10 cellular contexts compared by ENCODE assay signal in genomic region chr7:47361746-47362215, GRCh38.
DNase-seq lines count a peak whose midpoint lies in the region; ATAC-seq and TF ChIP-seq lines count a peak whose summit lies in the region.
"Had no signal": no experiment of that assay in that cellular context is flagged by ENCODE, and none has a peak within 500 bp of the region (broad histone marks: within the 10 kb centered on the region; RNA-seq: fewer than 3 reads in every experiment).

No MANE protein-coding gene starts in this region.

- no CpG with 5 or more reads among the region's 4 CpGs for WGBS in H9 (ENCODE audit: extremely low coverage, insufficient read length, low lambda C conversion rate)

- H3K27me3 ChIP-seq in H9 (ENCODE audit: insufficient read depth, low read length), result no peaks in the 10 kb centered on the region
- H3K27me3 ChIP-seq: ovary had no signal

- H3K27me3 Mint-ChIP-seq in H9 (ENCODE audit: low read depth), result no peaks in the 10 kb centered on the region

- no peaks in the 10 kb centered on the region for H3K79me1 ChIP-seq in H9 (ENCODE audit: insufficient read depth, low read depth, low read length, poor library complexity, severe bottlenecking)

- no peak overlapping the region for H3K4me2 ChIP-seq in H9 (ENCODE audit: insufficient read depth, insufficient read length, low read length)

- H3K27ac Mint-ChIP-seq in H9, result no peak overlapping the region

- H4K5ac ChIP-seq in H9 (ENCODE audit: insufficient read length, low read depth, low read length), result no peak overlapping the region

- no peak overlapping the region for H2AFZ ChIP-seq in H9 (ENCODE audit: low read length)

- no peak overlapping the region for H3K23ac ChIP-seq in H9 (ENCODE audit: insufficient read length, low read depth, low read length)

- H3K9ac ChIP-seq in H9 (ENCODE audit: extremely low read depth, insufficient read length, low read length), result no peak overlapping the region

- H2AK5ac ChIP-seq in H9 (ENCODE audit: insufficient read length, low read length), result no peak overlapping the region

- no peak overlapping the region for H2BK5ac ChIP-seq in H9 (ENCODE audit: insufficient read length, low read length)

- H4K8ac ChIP-seq in H9 (replicated peaks; ENCODE audit: insufficient read length, low read depth, low read length), result no peak overlapping the region

- H2BK12ac ChIP-seq in H9 (ENCODE audit: insufficient read length, low read depth, low read length), result no peak overlapping the region

- in situ Hi-C loops in SK-MEL-5 (cut with HindIII; ENCODE audit: low pct_unique_long_range_greater_than_20kb, low sequenced_read_pairs), result no loop called here

- no peak overlapping the region for H3K14ac ChIP-seq in H9 (ENCODE audit: insufficient read depth, low read length)

- no peak overlapping the region for H3T11ph ChIP-seq in H9 (ENCODE audit: low read length)

- H3K4me1 Mint-ChIP-seq in H9, result no peaks in the 10 kb centered on the region; a peak in 1 of 4 replicates

- H3K79me2 ChIP-seq in H9 (ENCODE audit: insufficient read depth, low read length), result no peaks in the 10 kb centered on the region

- no peaks in the 10 kb centered on the region for H3K9me3 Mint-ChIP-seq in H9

- no peak overlapping the region for H3K18ac ChIP-seq in H9 (ENCODE audit: insufficient read length, low read depth, low read length)

- no peaks in the 10 kb centered on the region for H4K20me1 ChIP-seq in H9 (ENCODE audit: control insufficient read depth, insufficient read depth, insufficient read length)

- H4K91ac ChIP-seq in H9 (ENCODE audit: insufficient read length, low read depth, low read length), result no peak overlapping the region

- no peak overlapping the region for H3K56ac ChIP-seq in H9 (ENCODE audit: insufficient read length, low read depth, low read length)

- H2BK20ac ChIP-seq in H9 (ENCODE audit: low read depth, low read length, poor library complexity, severe bottlenecking), result no peak overlapping the region

- H3K9me3 ChIP-seq in H9 (ENCODE audit: control insufficient read depth, low read depth, low read length), result no peaks in the 10 kb centered on the region
- H3K9me3 ChIP-seq: ovary had no signal

- peaks cover 0 to 4% (median 0%) of the 10 kb centered on the region in 3 experiments; a peak in 2 of 7 replicates for H3K36me3 Mint-ChIP-seq in H9 (ENCODE audit: insufficient read depth in 1 of 3, low read depth in 3 of 3)

- peak; percentile 66 for DNase-seq in activated CD4-positive, alpha-beta T cell treated with anti-CD3 and anti-CD28 coated beads for 48 hours
- DNase-seq in activated CD4-positive, alpha-beta T cell treated with anti-CD3 and anti-CD28 coated beads, Interleukin-2, amount 50 U/mL, for 1 hour, result no peak
- DNase-seq in SK-MEL-5 (ENCODE audit: low read depth, low spot score) (peak; percentile 37), foreskin fibroblast (peak; percentile 71 to 82), sciatic nerve (ENCODE audit: low spot score) (no peak), globus pallidus (ENCODE audit: low spot score) (no peak), H9 (no peak)
- peak; percentile 60 for DNase-seq in stimulated activated CD8-positive, alpha-beta memory T cell treated with anti-CD3 and anti-CD28 coated beads, Interleukin-4, amount 100 ng/mL, for 48 hours
- DNase-seq: AML-193, ovary had no signal

- H2BK120ac ChIP-seq in H9 (ENCODE audit: low read depth, low read length, poor library complexity, severe bottlenecking), result no peak overlapping the region

- no peak overlapping the region for H2BK15ac ChIP-seq in H9 (ENCODE audit: low read depth, low read length)

- no peak overlapping the region for H3K4me3 ChIP-seq in foreskin fibroblast (ENCODE audit: low read depth in 1 of 2, low read length in 2 of 2)
- H3K4me3 ChIP-seq: ovary had no signal

- H3K23me2 ChIP-seq in H9 (ENCODE audit: insufficient read length, low read depth, low read length, poor library complexity, severe bottlenecking), result no peaks in the 10 kb centered on the region

- intact Hi-C loops in sciatic nerve (cut with DNase I), result no loop called here

- H3K4me3 Mint-ChIP-seq in H9, result no peak overlapping the region

- no peak overlapping the region for H3K27ac ChIP-seq in H9 (ENCODE audit: insufficient read length, low read depth, low read length)
- H3K27ac ChIP-seq: ovary had no signal

- no peak for ATAC-seq in sciatic nerve

- H3K4ac ChIP-seq in H9 (ENCODE audit: low read depth, low read length), result no peak overlapping the region

- H3K4me1 ChIP-seq in H9 (ENCODE audit: insufficient read depth, low read length), result no peaks in the 10 kb centered on the region

- TF ChIP-seq CTCF in foreskin fibroblast (IDR thresholded peaks at IDR 0.05; ENCODE audit: low read depth, low read length), result no peak
- TF ChIP-seq CTCF in H9 (conservative IDR thresholded peaks at IDR 0.05), result no peak

Comparison
In these comparisons a context has a peak if more than half of its experiments do, and no peak if none do; other contexts are left out.
1. DNase-seq: peak in activated CD4-positive, alpha-beta T cell treated with anti-CD3 and anti-CD28 coated beads for 48 hours (single experiment), SK-MEL-5 (single experiment), foreskin fibroblast (2 of 2) and stimulated activated CD8-positive, alpha-beta memory T cell treated with anti-CD3 and anti-CD28 coated beads, Interleukin-4, amount 100 ng/mL, for 48 hours (single experiment); none in activated CD4-positive, alpha-beta T cell treated with anti-CD3 and anti-CD28 coated beads, Interleukin-2, amount 50 U/mL, for 1 hour (single experiment), sciatic nerve (single experiment), globus pallidus (single experiment) and H9 (single experiment).